ENCODE assay signal across 8 cellular contexts in the genomic region with DNA sequence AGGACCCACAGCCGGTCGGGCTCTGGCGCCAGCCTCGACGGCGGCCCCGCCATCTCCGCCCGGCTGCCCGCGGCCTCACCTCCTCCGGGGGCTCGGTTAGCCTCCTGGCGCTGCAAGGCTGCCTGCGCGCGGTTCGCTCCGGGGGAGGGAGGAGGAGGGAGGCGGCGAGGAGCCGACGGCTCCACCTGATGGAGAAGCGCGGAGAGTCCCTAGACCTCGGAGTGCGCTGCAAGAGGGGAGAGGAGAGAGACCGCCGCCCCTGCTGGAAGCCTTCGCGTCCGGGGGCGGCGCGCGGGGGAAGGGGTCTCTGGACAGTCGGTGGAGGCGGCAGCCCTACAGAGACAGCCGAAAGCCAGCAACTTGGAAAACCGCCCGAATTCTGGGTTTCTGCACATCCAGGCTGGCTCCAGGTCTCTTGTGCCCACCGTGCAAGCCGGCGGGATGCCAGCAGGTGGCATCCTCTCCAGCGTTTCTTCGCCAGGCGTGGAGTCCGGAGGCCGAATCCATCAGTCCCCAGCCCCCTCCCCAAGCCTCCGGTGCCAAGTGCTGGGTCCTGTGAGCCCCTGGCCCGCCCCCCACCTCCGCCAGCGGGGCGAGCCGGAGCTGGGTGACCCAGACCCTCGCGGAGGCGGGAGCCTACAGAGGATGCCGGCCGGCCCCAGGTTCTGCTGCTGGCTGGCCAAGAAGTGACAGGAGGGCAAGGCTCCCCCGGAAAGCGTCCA. TPM values are rescaled to one million over a fixed set of nuclear protein-coding genes. Genes with fewer than 3 reads are reported as not detected.
A peak's percentile ranks its signal among the peaks of the same experiment; 100 is the strongest.
DNase-seq lines count a peak whose midpoint lies in the region; ATAC-seq and TF ChIP-seq lines count a peak whose summit lies in the region.

No MANE protein-coding gene starts in this region.

- peak; percentile 55 for DNase-seq in activated CD8-positive, alpha-beta memory T cell treated with anti-CD3 and anti-CD28 coated beads, Interleukin-2, amount 50 U/mL, for 48 hours
- no peak for DNase-seq in activated CD8-positive, alpha-beta memory T cell treated with anti-CD3 and anti-CD28 coated beads, Interleukin-2, amount 50 U/mL, for 4 hours
- DNase-seq in NCI-H510A (lab: John Stamatoyannopoulos, UW) (peak; percentile 90), epithelial cell of esophagus (ENCODE audit: low read depth) (peak; percentile 14), neural crest cell (ENCODE audit: low read depth, low spot score) (peak; percentile 63), vagina (ENCODE audit: extremely low spot score in 2 of 2) (no peak)

- peaks cover 14% of the 10 kb centered on the region for H3K4me1 Mint-ChIP-seq in neural crest cell

- H3K9me3 ChIP-seq in vagina, result no peaks in the 10 kb centered on the region

- TF ChIP-seq CTCF in epithelial cell of esophagus (IDR thresholded peaks at IDR 0.05; ENCODE audit: insufficient read depth, low read depth, low read length, missing control alignments) (no peak), neural crest cell (conservative IDR thresholded peaks at IDR 0.05) (peak; percentile 59), vagina (IDR thresholded peaks at IDR 0.05) (no peak)

- no peaks in the 10 kb centered on the region for H3K9me3 Mint-ChIP-seq in neural crest cell

- H3K27me3 Mint-ChIP-seq in neural crest cell (ENCODE audit: low read depth), result peaks cover 39% of the 10 kb centered on the region

- no peaks in the 10 kb centered on the region for H3K36me3 ChIP-seq in vagina

- intact Hi-C loops in vagina (cut with DNase I), result no loop called here

- H3K27me3 ChIP-seq in vagina, result peaks cover 12% of the 10 kb centered on the region

- ATAC-seq in HG03135 (IDR thresholded peaks at IDR 0.05; ENCODE audit: unreplicated experiment) (no peak), HG02938 (IDR thresholded peaks at IDR 0.05; ENCODE audit: unreplicated experiment) (no peak)

- H3K4me1 ChIP-seq in vagina, result peaks cover 20% of the 10 kb centered on the region

- no peaks in the 10 kb centered on the region for H3K36me3 Mint-ChIP-seq in neural crest cell (ENCODE audit: low read depth)

- no peak overlapping the region for H3K27ac ChIP-seq in vagina

- H3K4me3 ChIP-seq in epithelial cell of esophagus (ENCODE audit: low read length), result no peak overlapping the region
- H3K4me3 ChIP-seq in vagina, result peak overlapping the region in 1 of 2 donors; percentile 8

- H3K4me3 Mint-ChIP-seq in neural crest cell, result peak overlapping the region; percentile 61

- H3K27ac Mint-ChIP-seq in neural crest cell (ENCODE audit: unreplicated experiment), result no peak overlapping the region

- TF ChIP-seq POLR2A in vagina (IDR thresholded peaks at IDR 0.05), result no peak

RNA-seq across cellular contexts. Expression of a gene that starts 2.9 kb away (rescaled TPM):
- total RNA-seq in neural crest cell (0.64 and 0.82 TPM in 2 replicates), vagina (not detected)

Comparison
In these comparisons a context has a peak if more than half of its experiments do, and no peak if none do; other contexts are left out.
1. DNase-seq: peak in activated CD8-positive, alpha-beta memory T cell treated with anti-CD3 and anti-CD28 coated beads, Interleukin-2, amount 50 U/mL, for 48 hours (single experiment), NCI-H510A (single experiment), epithelial cell of esophagus (single experiment) and neural crest cell (single experiment); none in activated CD8-positive, alpha-beta memory T cell treated with anti-CD3 and anti-CD28 coated beads, Interleukin-2, amount 50 U/mL, for 4 hours (single experiment) and vagina (0 of 2).